Comparison of ENCODE assay signal across 13 cellular contexts in the genomic region with DNA sequence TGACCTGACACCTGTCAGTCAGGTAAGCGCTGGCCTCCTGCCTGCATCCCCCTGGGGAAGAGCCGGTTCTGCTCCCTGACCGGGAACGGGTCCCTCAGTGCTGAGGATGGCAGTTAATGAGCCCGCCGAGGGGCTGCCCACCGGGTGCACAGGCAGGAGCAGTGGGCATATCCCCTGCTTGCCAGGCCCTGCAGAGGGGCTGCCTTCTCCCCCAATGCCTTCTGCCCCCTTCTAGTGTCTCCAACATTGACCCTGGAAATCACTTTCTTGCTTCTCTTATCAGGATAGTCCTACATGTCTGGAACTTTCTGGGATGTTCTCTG.
DNase-seq lines count a peak whose midpoint lies in the region; ATAC-seq lines count a peak whose summit lies in the region.
"Had no signal": no experiment of that assay in that cellular context is flagged by ENCODE, and none has a peak within 500 bp of the region (broad histone marks: within the 10 kb centered on the region; RNA-seq: fewer than 3 reads in every experiment).

No MANE protein-coding gene starts in this region.

- no peak for ATAC-seq in activated T-helper 17 cell treated with anti-CD3 and anti-CD28 coated beads, Interleukin-2, amount 50 U/mL, for 72 hours (replicated peaks)
- no peak for ATAC-seq in stimulated activated memory B cell treated with anti-CD40 and anti-IgM and Interleukin-4, amounts not matched to agents 10 μg/mL and 1 μg/mL and 100 μg/mL, for 72 hours
- ATAC-seq in HG02840 (IDR thresholded peaks at IDR 0.05; ENCODE audit: low FRiP score, unreplicated experiment): no peak
- ATAC-seq: effector memory CD8-positive, alpha-beta T cell had no signal

- peaks cover 8% of the 10 kb centered on the region for H3K9me3 ChIP-seq in iPS-18c (ENCODE audit: control insufficient read depth, insufficient read depth, low read length)
- H3K9me3 ChIP-seq: breast epithelium had no signal

- H3K4me1 Mint-ChIP-seq in activated naive CD4-positive, alpha-beta T cell treated with anti-CD3 and anti-CD28 coated beads, Interleukin-2, amount 50 U/mL, for 24 hours: peaks cover 4% of the 10 kb centered on the region
- H3K4me1 Mint-ChIP-seq in activated T-helper 17 cell treated with anti-CD3 and anti-CD28 coated beads, Interleukin-2, amount 50 U/mL, for 72 hours: no peaks in the 10 kb centered on the region
- no peaks in the 10 kb centered on the region for H3K4me1 Mint-ChIP-seq in stimulated activated memory B cell treated with anti-CD40 and anti-IgM and Interleukin-4, amounts not matched to agents 10 μg/mL and 1 μg/mL and 100 μg/mL, for 72 hours

- peak overlapping the region; percentile 63 for H3K4me3 ChIP-seq in iPS-18c (ENCODE audit: insufficient read depth, low read depth, low read length)

- no peak overlapping the region for H3K27ac Mint-ChIP-seq in activated naive CD4-positive, alpha-beta T cell treated with anti-CD3 and anti-CD28 coated beads, Interleukin-2, amount 50 U/mL, for 24 hours
- H3K27ac Mint-ChIP-seq in activated T-helper 17 cell treated with anti-CD3 and anti-CD28 coated beads, Interleukin-2, amount 50 U/mL, for 72 hours: no peak overlapping the region
- H3K27ac Mint-ChIP-seq in stimulated activated memory B cell treated with anti-CD40 and anti-IgM and Interleukin-4, amounts not matched to agents 10 μg/mL and 1 μg/mL and 100 μg/mL, for 72 hours: no peak overlapping the region
- H3K27ac Mint-ChIP-seq: effector memory CD8-positive, alpha-beta T cell; HFFc6; immature natural killer cell had no signal

- H3K4me3 Mint-ChIP-seq in activated naive CD4-positive, alpha-beta T cell treated with anti-CD3 and anti-CD28 coated beads, Interleukin-2, amount 50 U/mL, for 24 hours: peak overlapping the region; percentile 54
- H3K4me3 Mint-ChIP-seq in activated T-helper 17 cell treated with anti-CD3 and anti-CD28 coated beads, Interleukin-2, amount 50 U/mL, for 72 hours: peak overlapping the region; percentile 33
- peak overlapping the region; percentile 33 for H3K4me3 Mint-ChIP-seq in stimulated activated memory B cell treated with anti-CD40 and anti-IgM and Interleukin-4, amounts not matched to agents 10 μg/mL and 1 μg/mL and 100 μg/mL, for 72 hours
- H3K4me3 Mint-ChIP-seq: HFFc6 had no signal

- H3K9me3 Mint-ChIP-seq in activated naive CD4-positive, alpha-beta T cell treated with anti-CD3 and anti-CD28 coated beads, Interleukin-2, amount 50 U/mL, for 24 hours: no peaks in the 10 kb centered on the region
- peaks cover 2% of the 10 kb centered on the region for H3K9me3 Mint-ChIP-seq in activated T-helper 17 cell treated with anti-CD3 and anti-CD28 coated beads, Interleukin-2, amount 50 U/mL, for 72 hours
- peaks cover 2% of the 10 kb centered on the region for H3K9me3 Mint-ChIP-seq in stimulated activated memory B cell treated with anti-CD40 and anti-IgM and Interleukin-4, amounts not matched to agents 10 μg/mL and 1 μg/mL and 100 μg/mL, for 72 hours
- H3K9me3 Mint-ChIP-seq: effector memory CD8-positive, alpha-beta T cell; immature natural killer cell had no signal

- peaks cover 1% of the 10 kb centered on the region for H3K36me3 Mint-ChIP-seq in activated naive CD4-positive, alpha-beta T cell treated with anti-CD3 and anti-CD28 coated beads, Interleukin-2, amount 50 U/mL, for 24 hours
- H3K36me3 Mint-ChIP-seq in activated T-helper 17 cell treated with anti-CD3 and anti-CD28 coated beads, Interleukin-2, amount 50 U/mL, for 72 hours (ENCODE audit: low read depth): no peaks in the 10 kb centered on the region
- H3K36me3 Mint-ChIP-seq in stimulated activated memory B cell treated with anti-CD40 and anti-IgM and Interleukin-4, amounts not matched to agents 10 μg/mL and 1 μg/mL and 100 μg/mL, for 72 hours: peaks cover 3% of the 10 kb centered on the region

- H3K27me3 Mint-ChIP-seq in activated naive CD4-positive, alpha-beta T cell treated with anti-CD3 and anti-CD28 coated beads, Interleukin-2, amount 50 U/mL, for 24 hours: peaks cover 3% of the 10 kb centered on the region
- H3K27me3 Mint-ChIP-seq in activated T-helper 17 cell treated with anti-CD3 and anti-CD28 coated beads, Interleukin-2, amount 50 U/mL, for 72 hours: peaks cover 13% of the 10 kb centered on the region
- H3K27me3 Mint-ChIP-seq in stimulated activated memory B cell treated with anti-CD40 and anti-IgM and Interleukin-4, amounts not matched to agents 10 μg/mL and 1 μg/mL and 100 μg/mL, for 72 hours: peaks cover 59% of the 10 kb centered on the region

- DNase-seq in activated naive CD4-positive, alpha-beta T cell (lab: John Stamatoyannopoulos, UW): no peak
- DNase-seq in NCI-H2107 (lab: John Stamatoyannopoulos, UW): no peak
- no peak for DNase-seq in DMS153 (lab: John Stamatoyannopoulos, UW)
- DNase-seq: effector memory CD8-positive, alpha-beta T cell; HFFc6; immature natural killer cell; NCI-H187 had no signal
